In the genomic region with DNA sequence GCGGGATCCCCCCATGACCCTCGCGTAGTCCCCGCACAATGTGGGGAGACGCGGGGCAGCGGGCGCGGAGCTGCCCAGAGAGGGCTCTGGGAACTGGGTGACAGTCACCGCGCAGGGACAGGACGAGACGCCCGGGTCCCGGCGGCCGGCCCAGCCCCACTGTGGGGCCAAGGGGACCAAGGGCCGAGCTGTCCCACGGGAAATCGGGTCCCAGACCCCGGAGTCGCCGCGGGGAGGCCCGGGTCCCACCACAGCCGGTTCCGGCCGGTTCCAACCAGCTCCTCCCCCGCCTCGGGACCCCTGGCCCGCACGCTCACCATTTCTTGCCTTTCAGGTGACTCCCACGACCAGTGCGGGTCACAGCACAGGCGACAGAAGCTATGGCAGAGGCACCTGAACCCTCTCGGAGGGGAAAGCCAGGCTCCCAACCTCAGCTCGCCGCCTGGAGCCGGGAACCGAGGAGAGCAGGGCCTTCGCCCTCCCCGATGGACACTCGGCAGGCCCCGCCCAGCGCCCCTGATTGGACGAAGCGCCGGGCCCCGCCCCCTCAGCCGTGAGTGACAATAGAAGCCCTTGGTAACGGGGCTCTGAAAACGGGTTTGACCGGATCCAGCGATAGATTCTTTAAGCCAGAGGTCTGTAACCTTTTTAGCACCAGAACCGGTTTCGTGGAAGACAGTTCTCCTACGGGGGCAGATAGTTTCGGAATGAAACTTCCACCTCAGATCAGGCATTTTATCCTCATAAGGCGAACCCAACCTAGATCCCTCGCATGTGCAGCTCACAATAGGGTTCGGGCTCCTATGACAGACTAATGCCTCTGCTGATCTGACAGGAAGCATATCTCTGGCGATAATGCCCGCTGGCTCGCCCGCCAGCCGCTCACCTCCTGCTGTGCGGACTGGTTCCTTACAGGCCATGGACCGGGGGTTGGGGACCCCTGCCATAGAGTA, we compare ENCODE assay signal across 8 cellular contexts. TPM values are rescaled to one million over a fixed set of nuclear protein-coding genes. Genes with fewer than 3 reads are reported as not detected.
DNase-seq lines count a peak whose midpoint lies in the region; ATAC-seq and TF ChIP-seq lines count a peak whose summit lies in the region.

A gene (minus strand): TSS at position 460 of the 953 bp plus-strand sequence. CDS start 140 bp downstream, at position 320.

- H3K79me2 ChIP-seq in mammary epithelial cell (ENCODE audit: insufficient read depth, low read length), result no peaks in the 10 kb centered on the region

- H3K4me3 ChIP-seq in WERI-Rb-1 (ENCODE audit: low read depth, low read length) (peak within 1 kb of the TSS; percentile 98), mammary epithelial cell (replicated peaks in 1 of 3; ENCODE audit: insufficient read depth in 1 of 3, low read depth in 2 of 3, low read length in 3 of 3) (peak within 1 kb of the TSS; percentile 53 to 76 (median 67)), iPS-18a (ENCODE audit: low read length) (peak within 1 kb of the TSS; percentile 75), sigmoid colon (peak within 1 kb of the TSS; percentile 73 to 95 (median 88))

- H3K27me3 ChIP-seq in WERI-Rb-1 (ENCODE audit: insufficient read depth, low read depth, severe bottlenecking) (no peaks in the 10 kb centered on the region), mammary epithelial cell (ENCODE audit: insufficient read depth, low read length) (no peaks in the 10 kb centered on the region), iPS-18a (ENCODE audit: control insufficient read depth, insufficient read depth, low read length) (peaks cover 9% of the 10 kb centered on the region), sigmoid colon (no peaks in the 10 kb centered on the region)

- no peaks in the 10 kb centered on the region for H4K20me1 ChIP-seq in mammary epithelial cell (ENCODE audit: insufficient read depth, low read length)

- dilution Hi-C loops in mammary epithelial cell (cut with HindIII; ENCODE audit: low sequenced_read_pairs), result no loop called here

- peak within 1 kb of the TSS; percentile 89 for H2AFZ ChIP-seq in mammary epithelial cell (ENCODE audit: low read depth, low read length)

- H3K4me1 ChIP-seq in mammary epithelial cell (ENCODE audit: insufficient read depth, low read length), result peaks cover 6% of the 10 kb centered on the region
- H3K4me1 ChIP-seq in iPS-18a (ENCODE audit: control insufficient read depth, low read depth, low read length), result no peaks in the 10 kb centered on the region
- peaks cover 0 to 15% (median 14%) of the 10 kb centered on the region in 4 donors for H3K4me1 ChIP-seq in sigmoid colon

- intact Hi-C loops in mammary epithelial cell (cut with micrococcal nuclease) (loop anchor here (1.0 to 2.0 kb wide), 2 partner anchors 47 to 112 kb away; no protein-coding TSS in a partner anchor), sigmoid colon (cut with DNase I) (loop anchor here (10.0 kb wide), 1 partner anchor 71 kb away; a partner anchor contains a TSS)

- 3% methylated on average over 17 of the region's 68 CpGs for WGBS in mammary epithelial cell (ENCODE audit: low coverage, missing lambda C conversion rate)
- 1% methylated on average over 68 of the region's 68 CpGs for WGBS in sigmoid colon, 2 donors

- no peak for ATAC-seq in GM18511 (IDR thresholded peaks at IDR 0.05; ENCODE audit: unreplicated experiment)

- H3K9me3 ChIP-seq in WERI-Rb-1 (ENCODE audit: severe bottlenecking) (no peaks in the 10 kb centered on the region), mammary epithelial cell (replicated peaks; ENCODE audit: insufficient read depth, low read length) (peaks cover 14% of the 10 kb centered on the region), iPS-18a (ENCODE audit: control insufficient read depth, low read depth, low read length) (no peaks in the 10 kb centered on the region), sigmoid colon (no peaks in the 10 kb centered on the region)

- H3K36me3 ChIP-seq in WERI-Rb-1 (peaks cover 6% of the 10 kb centered on the region), mammary epithelial cell (ENCODE audit: insufficient read depth, low read length) (no peaks in the 10 kb centered on the region), iPS-18a (ENCODE audit: control insufficient read depth, low read depth, low read length) (no peaks in the 10 kb centered on the region), sigmoid colon (no peaks in the 10 kb centered on the region)

- peak in 1 of 4 donors; percentile 9 for TF ChIP-seq EP300 in sigmoid colon (IDR thresholded peaks at IDR 0.05)

- TF ChIP-seq CTCF in WERI-Rb-1 (IDR thresholded peaks at IDR 0.05; ENCODE audit: low read depth, low read length) (no peak), mammary epithelial cell (conservative IDR thresholded peaks at IDR 0.05 in 1 of 2, IDR thresholded peaks at IDR 0.05 in 1 of 2; ENCODE audit: extremely low read depth in 1 of 2, insufficient read depth in 1 of 2, low read depth in 1 of 2, low read length in 2 of 2) (no peak), sigmoid colon (IDR thresholded peaks at IDR 0.05) (no peak)

- TF ChIP-seq POLR2A in sigmoid colon (IDR thresholded peaks at IDR 0.05), result peak; percentile 40 to 47

- no peak within 1 kb of the TSS for H3K9ac ChIP-seq in mammary epithelial cell (ENCODE audit: insufficient read depth, low read length)
- H3K9ac ChIP-seq in iPS-18a (ENCODE audit: low read length), result peak within 1 kb of the TSS; percentile 72

- CTCF ChIA-PET in mammary epithelial cell (lab: Charles Lee; ENCODE audit: low non-redundant PET), result interaction anchor here (0.7 to 0.9 kb wide), 2 partner anchors 72 to 238 kb away, joined by 3 read pairs; no protein-coding TSS in a partner anchor

- H3K27ac ChIP-seq in WERI-Rb-1, result peak within 1 kb of the TSS; percentile 92
- H3K27ac ChIP-seq in mammary epithelial cell (ENCODE audit: insufficient read depth, low read depth, low read length), result no peak within 1 kb of the TSS
- H3K27ac ChIP-seq in iPS-18a (ENCODE audit: low read length), result no peak within 1 kb of the TSS
- peak within 1 kb of the TSS; percentile 84 to 90 (median 88) for H3K27ac ChIP-seq in sigmoid colon

- in situ Hi-C loops in mammary epithelial cell (cut with MboI; ENCODE audit: low sequenced_read_pairs in 2 of 2), result no loop called here

- DNase-seq in DMS79 (lab: John Stamatoyannopoulos, UW) (peak; percentile 93), H4 (ENCODE audit: low spot score) (peak; percentile 50), NCI-H1930 (lab: John Stamatoyannopoulos, UW) (peak; percentile 62 to 84), WERI-Rb-1 (peak; percentile 96), mammary epithelial cell (peak; percentile 90), sigmoid colon (peak; percentile 96)

- H3K4me2 ChIP-seq in mammary epithelial cell (ENCODE audit: insufficient read depth, low read depth, low read length), result peak within 1 kb of the TSS; percentile 85

- BruUV-seq in mammary epithelial cell (replicated peaks; lab: Mats Ljungman, UMichigan), result no TSS peak

RNA-seq across cellular contexts. Expression of the gene that starts here (rescaled TPM):
- 2.2 and 4.7 TPM in 2 replicates for total RNA-seq in H4 (2014; rRNA removed; shearing (Covaris generic))
- total RNA-seq in mammary epithelial cell (1 to 10 TPM; 2.7 to 4.5 TPM), sigmoid colon (10 to 100 TPM in 1 of 4 donors, 1 to 10 TPM in 3; 2.5 to 16.9 (median 4.4) TPM)
- polyA plus RNA-seq in mammary epithelial cell (0.46 TPM), sigmoid colon (1 to 10 TPM; 1.2 to 3.2 (median 2.1) TPM)
- polyA minus RNA-seq in mammary epithelial cell, result 2.5 TPM

Comparison
In these comparisons a context has a peak if more than half of its experiments do, and no peak if none do; other contexts are left out.
1. H3K27ac ChIP-seq: peak in WERI-Rb-1 (single experiment) and sigmoid colon (4 of 4); none in mammary epithelial cell (single experiment) and iPS-18a (single experiment).
2. Peak in every context shown above with its lines, with median percentiles within 50 percentile points of each other: DNase-seq and H3K4me3 ChIP-seq.